Comparison of ENCODE assay signal across 28 cellular contexts in genomic region chr9:99555792-99556191, GRCh38.
"Had no signal": no experiment of that assay in that cellular context is flagged by ENCODE, and none has a peak within 500 bp of the region (broad histone marks: within the 10 kb centered on the region; RNA-seq: fewer than 3 reads in every experiment).

No MANE protein-coding gene starts in this region.

- H3K27ac Mint-ChIP-seq: activated CD4-positive, alpha-beta T cell treated with anti-CD3 and anti-CD28 coated beads, Interleukin-2, amount 10 ng/mL, durations not matched to agents 24 days and 14 days; activated naive CD4-positive, alpha-beta T cell treated with anti-CD3 and anti-CD28 coated beads, Interleukin-2, amount 10 ng/mL, durations not matched to agents 7 days and 5 days; activated naive CD8-positive, alpha-beta T cell treated with anti-CD3 and anti-CD28 coated beads, Interleukin-2, amount 10 ng/mL, durations not matched to agents 7 days and 5 days; activated T-helper 1 cell treated with anti-CD3 and anti-CD28 coated beads, Interleukin-12 subunit alpha, Interleukin-12 subunit beta, Interleukin-2, Interleukin-4 antibody, amounts not matched to agents 30 ng/mL and 10 ng/mL and 1 ng/mL, durations not matched to agents 14 hours and 24 hours and 36 hours; brain had no signal

- H3K4me1 Mint-ChIP-seq: activated CD4-positive, alpha-beta T cell treated with anti-CD3 and anti-CD28 coated beads, Interleukin-2, amount 10 ng/mL, durations not matched to agents 24 days and 14 days; activated naive CD4-positive, alpha-beta T cell treated with anti-CD3 and anti-CD28 coated beads, Interleukin-2, amount 10 ng/mL, durations not matched to agents 7 days and 5 days; activated naive CD8-positive, alpha-beta T cell treated with anti-CD3 and anti-CD28 coated beads, Interleukin-2, amount 10 ng/mL, durations not matched to agents 7 days and 5 days; brain had no signal

- H3K4me1 ChIP-seq: adrenal gland had no signal

- H3K36me3 Mint-ChIP-seq: activated naive CD4-positive, alpha-beta T cell treated with anti-CD3 and anti-CD28 coated beads, Interleukin-2, amount 10 ng/mL, durations not matched to agents 7 days and 5 days; activated naive CD8-positive, alpha-beta T cell treated with anti-CD3 and anti-CD28 coated beads, Interleukin-2, amount 10 ng/mL, durations not matched to agents 7 days and 5 days; brain had no signal

- DNase-seq: activated CD4-positive, alpha-beta T cell treated with anti-CD3 and anti-CD28 coated beads, Interleukin-2, amount 10 ng/mL, durations not matched to agents 24 days and 14 days; activated CD4-positive, alpha-beta T cell treated with anti-CD3 and anti-CD28 coated beads, Interleukin-2, amount 50 U/mL, for 4 hours; activated CD8-positive, alpha-beta memory T cell treated with anti-CD3 and anti-CD28 coated beads, Interleukin-2, amount 50 U/mL, for 4 hours; activated effector memory CD4-positive, alpha-beta T cell treated with Interleukin-2 at 50 U/mL for 16 hours; activated naive CD4-positive, alpha-beta T cell treated with anti-CD3 and anti-CD28 coated beads, Interleukin-2, amount 10 ng/mL, durations not matched to agents 7 days and 5 days; activated naive CD8-positive, alpha-beta T cell treated with anti-CD3 and anti-CD28 coated beads, Interleukin-2, amount 10 ng/mL, durations not matched to agents 7 days and 5 days; activated T-cell treated with anti-CD3 and anti-CD28 coated beads for 4 hours; activated T-cell treated with anti-CD3 and anti-CD28 coated beads, Interleukin-2, amount 50 U/mL, for 4 hours; adrenal gland; caudate nucleus; cerebellar nuclear complex; Karpas-422; KBM-7; MG63; NCI-H1048; NCI-H1105 treated with DMSO at 0.1 percent for 48 hours; NCI-H1436; NCI-H1694; NCI-H1930; NCI-H2081 treated with DMSO at 0.1 percent for 48 hours; NCI-H345; NCI-H526; NCI-H748 treated with DMSO at 0.1 percent for 48 hours; NK-92 treated with Interleukin-12 subunit alpha and Interleukin-12 subunit beta, amount 100 ng/mL, for 24 hours; PC-9; Right ventricle myocardium superior had no signal

- H3K36me3 ChIP-seq: adrenal gland, MG63 had no signal

- H3K9me3 ChIP-seq: adrenal gland had no signal

- ATAC-seq: activated T-cell treated with anti-CD3 and anti-CD28 coated beads, Interleukin-2, amount 50 U/mL, for 4 hours had no signal

- H3K27me3 Mint-ChIP-seq: activated naive CD4-positive, alpha-beta T cell treated with anti-CD3 and anti-CD28 coated beads, Interleukin-2, amount 10 ng/mL, durations not matched to agents 7 days and 5 days had no signal

- H3K9me3 Mint-ChIP-seq: activated naive CD4-positive, alpha-beta T cell treated with anti-CD3 and anti-CD28 coated beads, Interleukin-2, amount 10 ng/mL, durations not matched to agents 7 days and 5 days; activated T-helper 1 cell treated with anti-CD3 and anti-CD28 coated beads, Interleukin-12 subunit alpha, Interleukin-12 subunit beta, Interleukin-2, Interleukin-4 antibody, amounts not matched to agents 30 ng/mL and 10 ng/mL and 1 ng/mL, durations not matched to agents 14 hours and 24 hours and 36 hours had no signal

- H3K27ac ChIP-seq: adrenal gland, PC-9 had no signal

- H3K4me3 ChIP-seq: adrenal gland, MG63, PC-9 had no signal

- H3K27me3 ChIP-seq: adrenal gland had no signal

- H3K4me3 Mint-ChIP-seq: activated CD4-positive, alpha-beta T cell treated with anti-CD3 and anti-CD28 coated beads, Interleukin-2, amount 10 ng/mL, durations not matched to agents 24 days and 14 days; activated naive CD4-positive, alpha-beta T cell treated with anti-CD3 and anti-CD28 coated beads, Interleukin-2, amount 10 ng/mL, durations not matched to agents 7 days and 5 days; activated naive CD8-positive, alpha-beta T cell treated with anti-CD3 and anti-CD28 coated beads, Interleukin-2, amount 10 ng/mL, durations not matched to agents 7 days and 5 days; activated T-cell treated with anti-CD3 and anti-CD28 coated beads, Interleukin-2, amount 50 U/mL, for 4 hours; activated T-helper 1 cell treated with anti-CD3 and anti-CD28 coated beads, Interleukin-12 subunit alpha, Interleukin-12 subunit beta, Interleukin-2, Interleukin-4 antibody, amounts not matched to agents 30 ng/mL and 10 ng/mL and 1 ng/mL, durations not matched to agents 14 hours and 24 hours and 36 hours; brain had no signal
